8 cellular contexts compared by ENCODE assay signal in genomic region chr20:23200914-23201313, GRCh38.
DNase-seq lines count a peak whose midpoint lies in the region; ATAC-seq and TF ChIP-seq lines count a peak whose summit lies in the region.

No MANE protein-coding gene starts in this region.

- H3K27me3 Mint-ChIP-seq in activated CD4-positive, alpha-beta T cell treated with anti-CD3 and anti-CD28 coated beads for 36 hours: peaks cover 7% of the 10 kb centered on the region
- peaks cover 48% of the 10 kb centered on the region for H3K27me3 Mint-ChIP-seq in type B pancreatic cell

- H3K27ac Mint-ChIP-seq in activated CD4-positive, alpha-beta T cell treated with anti-CD3 and anti-CD28 coated beads for 36 hours: no peak overlapping the region
- H3K27ac Mint-ChIP-seq in type B pancreatic cell: no peak overlapping the region

- H2AFZ ChIP-seq in OCI-LY3 (ENCODE audit: low read depth, low read length): peak overlapping the region; percentile 50

- no peaks in the 10 kb centered on the region for H4K20me1 ChIP-seq in OCI-LY3 (ENCODE audit: insufficient read depth, low read length)

- peak; percentile 29 for DNase-seq in activated CD4-positive, alpha-beta T cell treated with anti-CD3 and anti-CD28 coated beads for 36 hours
- DNase-seq in activated CD4-positive, alpha-beta T cell treated with anti-CD3 and anti-CD28 coated beads, Interleukin-2, amount 50 U/mL, for 4 hours: no peak
- DNase-seq in fibroblast of the aortic adventitia (ENCODE audit: low read depth) (no peak), type B pancreatic cell (ENCODE audit: extremely low spot score, unreplicated experiment) (no peak), putamen (ENCODE audit: low spot score) (no peak), GM03348 (ENCODE audit: low spot score) (no peak)
- no peak for DNase-seq in activated CD4-positive, alpha-beta T cell treated with anti-CD3 and anti-CD28 coated beads for 4 hours

- H3K79me2 ChIP-seq in OCI-LY3 (ENCODE audit: low read length): no peaks in the 10 kb centered on the region

- no peaks in the 10 kb centered on the region for H3K9me3 ChIP-seq in OCI-LY3 (ENCODE audit: insufficient read depth, low read length)

- no peaks in the 10 kb centered on the region for H3K9me3 Mint-ChIP-seq in activated CD4-positive, alpha-beta T cell treated with anti-CD3 and anti-CD28 coated beads for 36 hours (ENCODE audit: low read depth)
- no peaks in the 10 kb centered on the region for H3K9me3 Mint-ChIP-seq in type B pancreatic cell

- no peaks in the 10 kb centered on the region for H3K36me3 Mint-ChIP-seq in activated CD4-positive, alpha-beta T cell treated with anti-CD3 and anti-CD28 coated beads for 36 hours (ENCODE audit: low read depth)
- H3K36me3 Mint-ChIP-seq in type B pancreatic cell: no peaks in the 10 kb centered on the region

- peaks cover 14% of the 10 kb centered on the region for H3K27me3 ChIP-seq in OCI-LY3 (ENCODE audit: low read depth, low read length)

- intact Hi-C loops in activated CD4-positive, alpha-beta T cell treated with anti-CD3 and anti-CD28 coated beads for 36 hours (cut with DNase I, micrococcal nuclease): no loop called here

- H3K4me1 Mint-ChIP-seq in activated CD4-positive, alpha-beta T cell treated with anti-CD3 and anti-CD28 coated beads for 36 hours: no peaks in the 10 kb centered on the region
- peaks cover 15% of the 10 kb centered on the region for H3K4me1 Mint-ChIP-seq in type B pancreatic cell (ENCODE audit: unreplicated experiment)

- H3K4me3 ChIP-seq in OCI-LY3 (ENCODE audit: low read length) (peak overlapping the region; percentile 43), fibroblast of the aortic adventitia (ENCODE audit: low read depth, low read length) (no peak overlapping the region)

- POLR2A ChIA-PET in activated CD4-positive, alpha-beta T cell treated with anti-CD3 and anti-CD28 coated beads for 36 hours (lab: Charles Lee): no interaction called here

- H3K4me1 ChIP-seq in OCI-LY3 (ENCODE audit: low read length): peaks cover 41% of the 10 kb centered on the region

- peak; percentile 87 for TF ChIP-seq CTCF in OCI-LY3 (IDR thresholded peaks at IDR 0.05; ENCODE audit: low read depth, low read length)
- TF ChIP-seq CTCF in fibroblast of the aortic adventitia (IDR thresholded peaks at IDR 0.05; ENCODE audit: insufficient read depth, low read length): peak; percentile 24
- peak; percentile 43 for TF ChIP-seq CTCF in type B pancreatic cell (conservative IDR thresholded peaks at IDR 0.05)

- peak overlapping the region; percentile 73 for H3K27ac ChIP-seq in OCI-LY3 (ENCODE audit: low read length)

- CTCF ChIA-PET in activated CD4-positive, alpha-beta T cell treated with anti-CD3 and anti-CD28 coated beads for 36 hours (lab: Charles Lee): interaction anchor here (1.8 kb wide), 1 partner anchor 509 kb away, joined by 6 read pairs; no protein-coding TSS in a partner anchor

- peaks cover 5% of the 10 kb centered on the region for H3K36me3 ChIP-seq in OCI-LY3 (replicated peaks; ENCODE audit: low read depth, low read length)

- H3K4me2 ChIP-seq in OCI-LY3 (ENCODE audit: low read length): peak overlapping the region; percentile 66

- peak overlapping the region; percentile 32; the same call in 1 of the 2 replicates for H3K9ac ChIP-seq in OCI-LY3 (ENCODE audit: low read length)

- ATAC-seq in activated CD4-positive, alpha-beta T cell treated with anti-CD3 and anti-CD28 coated beads for 36 hours: no peak

- H3K4me3 Mint-ChIP-seq in activated CD4-positive, alpha-beta T cell treated with anti-CD3 and anti-CD28 coated beads for 36 hours: no peak overlapping the region
- no peak overlapping the region for H3K4me3 Mint-ChIP-seq in type B pancreatic cell

Comparison
In these comparisons a context has a peak if more than half of its experiments do, and no peak if none do; other contexts are left out.
1. CTCF ChIP-seq: peak in every context shown above with its lines; median percentile 87 in OCI-LY3; 43 in type B pancreatic cell; 24 in fibroblast of the aortic adventitia.